In genomic region chr11:96713301-96713700, GRCh38 we compare ENCODE assay signal across 7 cellular contexts.
"Had no signal": no experiment of that assay in that cellular context is flagged by ENCODE, and none has a peak within 500 bp of the region (broad histone marks: within the 10 kb centered on the region; RNA-seq: fewer than 3 reads in every experiment).

No MANE protein-coding gene starts in this region.

- H3K4me1 Mint-ChIP-seq: IgD-negative memory B cell had no signal

- H3K27ac ChIP-seq: HL-60 had no signal

- DNase-seq: IMR-90, KBM-7, KG1 had no signal

- H3K4me3 ChIP-seq: K562 had no signal

- H3K36me3 Mint-ChIP-seq: IgD-negative memory B cell had no signal

- H3K4me3 Mint-ChIP-seq: IgD-negative memory B cell had no signal

- H3K27ac Mint-ChIP-seq: IgD-negative memory B cell had no signal

- ATAC-seq: HepG2, K562 had no signal

- H3K27me3 Mint-ChIP-seq: IgD-negative memory B cell had no signal
